In genomic region chr7:82567841-82568240, GRCh38 we compare ENCODE assay signal across 28 cellular contexts.
"Had no signal": no experiment of that assay in that cellular context is flagged by ENCODE, and none has a peak within 500 bp of the region (broad histone marks: within the 10 kb centered on the region; RNA-seq: fewer than 3 reads in every experiment).

No MANE protein-coding gene starts in this region.

- DNase-seq: activated B cell treated with CpG ODN at 0.5 μM for 24 hours; activated CD4-positive, alpha-beta T cell treated with anti-CD3 and anti-CD28 coated beads, Interleukin-2, amount 50 U/mL, for 1 hour; activated CD8-positive, alpha-beta T cell treated with anti-CD3 and anti-CD28 coated beads for 36 hours; activated gamma-delta T cell treated with Interleukin-2 at 50 U/mL for 16 hours; activated naive CD8-positive, alpha-beta T cell treated with anti-CD3 and anti-CD28 coated beads, Interleukin-2, amount 50 U/mL, for 24 hours; activated T-cell treated with anti-CD3 and anti-CD28 coated beads, Interleukin-2, amount 50 U/mL, for 4 hours; amygdala; caudate nucleus; cortex of kidney; head of caudate nucleus; hippocampal formation; immature natural killer cell; kidney; left colon; mammary epithelial cell; natural killer cell; occipital lobe; right lobe of liver; stimulated activated CD4-positive, alpha-beta T cell treated with anti-CD3 and anti-CD28 coated beads, Interleukin-4, amount 100 ng/mL, for 24 hours had no signal

- H3K4me1 Mint-ChIP-seq: activated B cell treated with CpG ODN at 0.5 μM for 24 hours; activated naive CD4-positive, alpha-beta T cell treated with anti-CD3 and anti-CD28 coated beads, Interleukin-2, amount 50 U/mL, for 24 hours; activated naive CD8-positive, alpha-beta T cell treated with anti-CD3 and anti-CD28 coated beads, Interleukin-2, amount 50 U/mL, for 24 hours; activated T-helper 17 cell treated with anti-CD3 and anti-CD28 coated beads, Interleukin-2, amount 50 U/mL, for 72 hours; natural killer cell; stimulated activated effector memory CD8-positive, alpha-beta T cell treated with anti-CD3 and anti-CD28 coated beads, Interleukin-12 subunit alpha, Interleukin-12 subunit beta, amount 100 ng/mL, for 72 hours had no signal

- H3K27me3 Mint-ChIP-seq: activated B cell treated with CpG ODN at 0.5 μM for 24 hours; activated naive CD4-positive, alpha-beta T cell treated with anti-CD3 and anti-CD28 coated beads, Interleukin-2, amount 50 U/mL, for 24 hours; activated naive CD8-positive, alpha-beta T cell treated with anti-CD3 and anti-CD28 coated beads, Interleukin-2, amount 50 U/mL, for 24 hours; activated T-helper 17 cell treated with anti-CD3 and anti-CD28 coated beads, Interleukin-2, amount 50 U/mL, for 72 hours; stimulated activated naive CD8-positive, alpha-beta T cell treated with anti-CD3 and anti-CD28 coated beads, Interleukin-15, Interleukin-2, amounts not matched to agents 100 ng/mL and 50 ng/mL, for 24 hours had no signal

- ATAC-seq: activated CD8-positive, alpha-beta T cell treated with anti-CD3 and anti-CD28 coated beads for 36 hours; activated naive CD8-positive, alpha-beta T cell treated with anti-CD3 and anti-CD28 coated beads, Interleukin-2, amount 50 U/mL, for 24 hours; activated T-cell treated with anti-CD3 and anti-CD28 coated beads, Interleukin-2, amount 50 U/mL, for 4 hours; activated T-helper 17 cell treated with anti-CD3 and anti-CD28 coated beads, Interleukin-2, amount 50 U/mL, for 72 hours; left colon; natural killer cell; right lobe of liver; stimulated activated effector memory CD8-positive, alpha-beta T cell treated with anti-CD3 and anti-CD28 coated beads, Interleukin-12 subunit alpha, Interleukin-12 subunit beta, amount 100 ng/mL, for 72 hours had no signal

- H3K4me3 ChIP-seq: neural progenitor cell, right lobe of liver, skin epidermis, thoracic aorta had no signal

- H3K9me3 ChIP-seq: right lobe of liver, thoracic aorta had no signal

- H3K27me3 ChIP-seq: neural progenitor cell, right lobe of liver had no signal

- H3K9me3 Mint-ChIP-seq: activated B cell treated with CpG ODN at 0.5 μM for 24 hours; activated CD8-positive, alpha-beta T cell treated with anti-CD3 and anti-CD28 coated beads for 36 hours; activated naive CD4-positive, alpha-beta T cell treated with anti-CD3 and anti-CD28 coated beads, Interleukin-2, amount 50 U/mL, for 24 hours; activated naive CD8-positive, alpha-beta T cell treated with anti-CD3 and anti-CD28 coated beads, Interleukin-2, amount 50 U/mL, for 24 hours; activated T-cell treated with anti-CD3 and anti-CD28 coated beads, Interleukin-2, amount 50 U/mL, for 4 hours; mesothelial cell of epicardium; natural killer cell; stimulated activated effector memory CD8-positive, alpha-beta T cell treated with anti-CD3 and anti-CD28 coated beads, Interleukin-12 subunit alpha, Interleukin-12 subunit beta, amount 100 ng/mL, for 72 hours; stimulated activated naive CD8-positive, alpha-beta T cell treated with anti-CD3 and anti-CD28 coated beads, Interleukin-15, Interleukin-2, amounts not matched to agents 100 ng/mL and 50 ng/mL, for 24 hours; T-helper 2 cell treated with Interferon-gamma antibody and Interleukin-4, amounts not matched to agents 5 μg/mL and 100 μg/mL, for 36 hours had no signal

- H2AFZ ChIP-seq: neural progenitor cell had no signal

- H3K36me3 Mint-ChIP-seq: activated naive CD4-positive, alpha-beta T cell treated with anti-CD3 and anti-CD28 coated beads, Interleukin-2, amount 50 U/mL, for 24 hours; mesothelial cell of epicardium; natural killer cell; stimulated activated effector memory CD8-positive, alpha-beta T cell treated with anti-CD3 and anti-CD28 coated beads, Interleukin-12 subunit alpha, Interleukin-12 subunit beta, amount 100 ng/mL, for 72 hours had no signal

- H3K36me3 ChIP-seq: neural progenitor cell, right lobe of liver, thoracic aorta had no signal

- H3K9ac ChIP-seq: neural progenitor cell had no signal

- H3K4me3 Mint-ChIP-seq: activated B cell treated with CpG ODN at 0.5 μM for 24 hours; activated CD8-positive, alpha-beta T cell treated with anti-CD3 and anti-CD28 coated beads for 36 hours; activated naive CD4-positive, alpha-beta T cell treated with anti-CD3 and anti-CD28 coated beads, Interleukin-2, amount 50 U/mL, for 24 hours; activated naive CD8-positive, alpha-beta T cell treated with anti-CD3 and anti-CD28 coated beads, Interleukin-2, amount 50 U/mL, for 24 hours; activated T-cell treated with anti-CD3 and anti-CD28 coated beads, Interleukin-2, amount 50 U/mL, for 4 hours; activated T-helper 17 cell treated with anti-CD3 and anti-CD28 coated beads, Interleukin-2, amount 50 U/mL, for 72 hours; immature natural killer cell; mesothelial cell of epicardium; natural killer cell; neural progenitor cell; stimulated activated effector memory CD8-positive, alpha-beta T cell treated with anti-CD3 and anti-CD28 coated beads, Interleukin-12 subunit alpha, Interleukin-12 subunit beta, amount 100 ng/mL, for 72 hours; stimulated activated naive CD8-positive, alpha-beta T cell treated with anti-CD3 and anti-CD28 coated beads, Interleukin-15, Interleukin-2, amounts not matched to agents 100 ng/mL and 50 ng/mL, for 24 hours; T-helper 2 cell treated with Interferon-gamma antibody and Interleukin-4, amounts not matched to agents 5 μg/mL and 100 μg/mL, for 36 hours had no signal

- H3K27ac Mint-ChIP-seq: activated B cell treated with CpG ODN at 0.5 μM for 24 hours; activated CD8-positive, alpha-beta T cell treated with anti-CD3 and anti-CD28 coated beads for 36 hours; activated naive CD4-positive, alpha-beta T cell treated with anti-CD3 and anti-CD28 coated beads, Interleukin-2, amount 50 U/mL, for 24 hours; activated naive CD8-positive, alpha-beta T cell treated with anti-CD3 and anti-CD28 coated beads, Interleukin-2, amount 50 U/mL, for 24 hours; activated T-helper 17 cell treated with anti-CD3 and anti-CD28 coated beads, Interleukin-2, amount 50 U/mL, for 72 hours; immature natural killer cell; mesothelial cell of epicardium; natural killer cell; neural progenitor cell; stimulated activated effector memory CD8-positive, alpha-beta T cell treated with anti-CD3 and anti-CD28 coated beads, Interleukin-12 subunit alpha, Interleukin-12 subunit beta, amount 100 ng/mL, for 72 hours; stimulated activated naive CD8-positive, alpha-beta T cell treated with anti-CD3 and anti-CD28 coated beads, Interleukin-15, Interleukin-2, amounts not matched to agents 100 ng/mL and 50 ng/mL, for 24 hours; T-helper 2 cell treated with Interferon-gamma antibody and Interleukin-4, amounts not matched to agents 5 μg/mL and 100 μg/mL, for 36 hours had no signal

- H3K4me2 ChIP-seq: neural progenitor cell had no signal

- H3K27ac ChIP-seq: neural progenitor cell, right lobe of liver, skin epidermis, thoracic aorta had no signal
